In genomic region chr5:95153581-95153980, GRCh38 we compare ENCODE assay signal across 34 cellular contexts.
"Had no signal": no experiment of that assay in that cellular context is flagged by ENCODE, and none has a peak within 500 bp of the region (broad histone marks: within the 10 kb centered on the region; RNA-seq: fewer than 3 reads in every experiment).

No MANE protein-coding gene starts in this region.

- H3K36me3 Mint-ChIP-seq: activated naive CD4-positive, alpha-beta T cell treated with anti-CD3 and anti-CD28 coated beads, Interleukin-2, amount 50 U/mL, for 24 hours; stimulated activated effector memory CD8-positive, alpha-beta T cell treated with anti-CD3 and anti-CD28 coated beads, Interleukin-12 subunit alpha, Interleukin-12 subunit beta, amount 100 ng/mL, for 72 hours; type B pancreatic cell; WTC11 had no signal

- H3K9me3 ChIP-seq: body of pancreas, colonic mucosa, pancreas, prostate gland, thoracic aorta, uterus had no signal

- H3K27ac ChIP-seq: body of pancreas, cardiac muscle cell, colonic mucosa, dorsolateral prefrontal cortex, pancreas, prostate gland, thoracic aorta had no signal

- H3K27me3 Mint-ChIP-seq: activated CD4-positive, alpha-beta memory T cell treated with anti-CD3 and anti-CD28 coated beads, Interleukin-2, amount 10 ng/mL, durations not matched to agents 7 days and 5 days; activated CD4-positive, alpha-beta T cell treated with anti-CD3 and anti-CD28 coated beads, Interleukin-2, amount 10 ng/mL, durations not matched to agents 7 days and 5 days; activated naive CD8-positive, alpha-beta T cell treated with anti-CD3 and anti-CD28 coated beads, Interleukin-2, amount 50 U/mL, for 24 hours; type B pancreatic cell had no signal

- ATAC-seq: activated naive CD8-positive, alpha-beta T cell treated with anti-CD3 and anti-CD28 coated beads, Interleukin-2, amount 50 U/mL, for 24 hours; activated T-cell treated with anti-CD3 and anti-CD28 coated beads, Interleukin-2, amount 50 U/mL, for 4 hours; activated T-helper 17 cell treated with anti-CD3 and anti-CD28 coated beads, Interleukin-2, amount 50 U/mL, for 72 hours; body of pancreas; pancreas; sciatic nerve; stimulated activated effector memory CD8-positive, alpha-beta T cell treated with anti-CD3 and anti-CD28 coated beads, Interleukin-12 subunit alpha, Interleukin-12 subunit beta, amount 100 ng/mL, for 72 hours; WTC11 had no signal

- H3K27me3 ChIP-seq: body of pancreas, cardiac muscle cell, colonic mucosa, dorsolateral prefrontal cortex, heart right ventricle, pancreas, uterus had no signal

- H3K4me3 ChIP-seq: body of pancreas, cardiac muscle cell, colonic mucosa, dorsolateral prefrontal cortex, heart right ventricle, pancreas, prostate gland, skin epidermis, thoracic aorta, uterus had no signal

- H3K36me3 ChIP-seq: cardiac muscle cell, colonic mucosa, heart right ventricle, pancreas, prostate gland, thoracic aorta, uterus had no signal

- H3K4me1 ChIP-seq: body of pancreas, colonic mucosa, pancreas, prostate gland, uterus had no signal

- DNase-seq: activated CD4-positive, alpha-beta memory T cell treated with anti-CD3 and anti-CD28 coated beads, Interleukin-2, amount 10 ng/mL, durations not matched to agents 7 days and 5 days; activated CD4-positive, alpha-beta T cell treated with anti-CD3 and anti-CD28 coated beads for 1 hour; activated CD4-positive, alpha-beta T cell treated with anti-CD3 and anti-CD28 coated beads, Interleukin-2, amount 10 ng/mL, durations not matched to agents 7 days and 5 days; activated CD8-positive, alpha-beta memory T cell treated with anti-CD3 and anti-CD28 coated beads, Interleukin-2, amount 50 U/mL, for 48 hours; activated gamma-delta T cell treated with Interleukin-2 at 50 U/mL for 16 hours; activated naive CD8-positive, alpha-beta T cell treated with anti-CD3 and anti-CD28 coated beads, Interleukin-2, amount 50 U/mL, for 24 hours; activated T-cell treated with anti-CD3 and anti-CD28 coated beads, Interleukin-2, amount 50 U/mL, for 4 hours; amygdala; body of pancreas; cerebellar nuclear complex; colonic mucosa; dorsolateral prefrontal cortex; effector memory CD4-positive, alpha-beta T cell; foreskin fibroblast; heart right ventricle; mammary epithelial cell; nephron progenitor cell; pancreas; retina; stimulated activated CD4-positive, alpha-beta T cell treated with anti-CD3 and anti-CD28 coated beads, Interleukin-4, amount 100 ng/mL, for 24 hours; T-helper 2 cell; uterus had no signal

- H3K9me3 Mint-ChIP-seq: activated CD4-positive, alpha-beta memory T cell treated with anti-CD3 and anti-CD28 coated beads, Interleukin-2, amount 10 ng/mL, durations not matched to agents 7 days and 5 days; activated CD4-positive, alpha-beta T cell treated with anti-CD3 and anti-CD28 coated beads, Interleukin-2, amount 10 ng/mL, durations not matched to agents 7 days and 5 days; activated naive CD4-positive, alpha-beta T cell treated with anti-CD3 and anti-CD28 coated beads, Interleukin-2, amount 50 U/mL, for 24 hours; activated naive CD8-positive, alpha-beta T cell treated with anti-CD3 and anti-CD28 coated beads, Interleukin-2, amount 50 U/mL, for 24 hours; activated T-cell treated with anti-CD3 and anti-CD28 coated beads, Interleukin-2, amount 50 U/mL, for 4 hours; stimulated activated naive CD8-positive, alpha-beta T cell treated with anti-CD3 and anti-CD28 coated beads, Interleukin-15, Interleukin-2, amounts not matched to agents 100 ng/mL and 50 ng/mL, for 24 hours; type B pancreatic cell had no signal

- H3K4me3 Mint-ChIP-seq: activated CD4-positive, alpha-beta memory T cell treated with anti-CD3 and anti-CD28 coated beads, Interleukin-2, amount 10 ng/mL, durations not matched to agents 7 days and 5 days; activated CD4-positive, alpha-beta T cell treated with anti-CD3 and anti-CD28 coated beads, Interleukin-2, amount 10 ng/mL, durations not matched to agents 7 days and 5 days; activated naive CD4-positive, alpha-beta T cell treated with anti-CD3 and anti-CD28 coated beads, Interleukin-2, amount 50 U/mL, for 24 hours; activated naive CD8-positive, alpha-beta T cell treated with anti-CD3 and anti-CD28 coated beads, Interleukin-2, amount 50 U/mL, for 24 hours; activated T-cell treated with anti-CD3 and anti-CD28 coated beads, Interleukin-2, amount 50 U/mL, for 4 hours; activated T-helper 17 cell treated with anti-CD3 and anti-CD28 coated beads, Interleukin-2, amount 50 U/mL, for 72 hours; nephron progenitor cell; stimulated activated effector memory CD8-positive, alpha-beta T cell treated with anti-CD3 and anti-CD28 coated beads, Interleukin-12 subunit alpha, Interleukin-12 subunit beta, amount 100 ng/mL, for 72 hours; stimulated activated naive CD8-positive, alpha-beta T cell treated with anti-CD3 and anti-CD28 coated beads, Interleukin-15, Interleukin-2, amounts not matched to agents 100 ng/mL and 50 ng/mL, for 24 hours; type B pancreatic cell; WTC11 had no signal

- H3K4me1 Mint-ChIP-seq: activated CD4-positive, alpha-beta memory T cell treated with anti-CD3 and anti-CD28 coated beads, Interleukin-2, amount 10 ng/mL, durations not matched to agents 7 days and 5 days; activated CD4-positive, alpha-beta T cell treated with anti-CD3 and anti-CD28 coated beads, Interleukin-2, amount 10 ng/mL, durations not matched to agents 7 days and 5 days; activated naive CD4-positive, alpha-beta T cell treated with anti-CD3 and anti-CD28 coated beads, Interleukin-2, amount 50 U/mL, for 24 hours; activated naive CD8-positive, alpha-beta T cell treated with anti-CD3 and anti-CD28 coated beads, Interleukin-2, amount 50 U/mL, for 24 hours; activated T-helper 17 cell treated with anti-CD3 and anti-CD28 coated beads, Interleukin-2, amount 50 U/mL, for 72 hours; nephron progenitor cell; stimulated activated effector memory CD8-positive, alpha-beta T cell treated with anti-CD3 and anti-CD28 coated beads, Interleukin-12 subunit alpha, Interleukin-12 subunit beta, amount 100 ng/mL, for 72 hours had no signal

- H3K27ac Mint-ChIP-seq: activated CD4-positive, alpha-beta memory T cell treated with anti-CD3 and anti-CD28 coated beads, Interleukin-2, amount 10 ng/mL, durations not matched to agents 7 days and 5 days; activated CD4-positive, alpha-beta T cell treated with anti-CD3 and anti-CD28 coated beads, Interleukin-2, amount 10 ng/mL, durations not matched to agents 7 days and 5 days; activated naive CD4-positive, alpha-beta T cell treated with anti-CD3 and anti-CD28 coated beads, Interleukin-2, amount 50 U/mL, for 24 hours; activated naive CD8-positive, alpha-beta T cell treated with anti-CD3 and anti-CD28 coated beads, Interleukin-2, amount 50 U/mL, for 24 hours; activated T-helper 17 cell treated with anti-CD3 and anti-CD28 coated beads, Interleukin-2, amount 50 U/mL, for 72 hours; nephron progenitor cell; stimulated activated effector memory CD8-positive, alpha-beta T cell treated with anti-CD3 and anti-CD28 coated beads, Interleukin-12 subunit alpha, Interleukin-12 subunit beta, amount 100 ng/mL, for 72 hours; stimulated activated naive CD8-positive, alpha-beta T cell treated with anti-CD3 and anti-CD28 coated beads, Interleukin-15, Interleukin-2, amounts not matched to agents 100 ng/mL and 50 ng/mL, for 24 hours; type B pancreatic cell; WTC11 had no signal

- FAIRE-seq: islet of Langerhans, pancreas had no signal
